In the genomic region with DNA sequence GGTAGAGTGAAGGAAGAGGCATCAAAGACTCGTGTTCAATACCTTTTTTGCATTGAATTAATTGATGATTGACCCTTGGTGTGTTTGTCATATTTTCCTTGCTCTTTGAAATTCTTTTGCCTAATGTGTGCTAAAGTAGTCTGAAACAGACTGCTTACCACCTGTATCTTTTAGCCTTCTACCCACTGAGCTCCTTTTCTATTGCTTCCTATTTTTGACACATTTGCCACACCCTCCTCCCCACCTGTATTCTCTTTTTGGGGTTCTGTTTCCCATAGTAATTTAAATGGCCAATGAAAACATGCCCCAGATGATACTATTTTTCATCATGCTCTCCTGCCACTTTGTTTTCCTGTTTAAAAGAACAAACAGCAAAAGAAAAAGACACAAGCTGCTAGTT, we compare ENCODE assay signal across 20 cellular contexts.
DNase-seq lines count a peak whose midpoint lies in the region; ATAC-seq and TF ChIP-seq lines count a peak whose summit lies in the region.
"Had no signal": no experiment of that assay in that cellular context is flagged by ENCODE, and none has a peak within 500 bp of the region (broad histone marks: within the 10 kb centered on the region; RNA-seq: fewer than 3 reads in every experiment).

No MANE protein-coding gene starts in this region.

- peak overlapping the region in 1 of 4 donors; percentile 38 for H3K4me3 Mint-ChIP-seq in CD4-positive, CD25-positive, alpha-beta regulatory T cell
- H3K4me3 Mint-ChIP-seq in glutamatergic neuron (ENCODE audit: unreplicated experiment): no peak overlapping the region
- H3K4me3 Mint-ChIP-seq: T-helper 1 cell treated with Interleukin-12 subunit alpha and Interleukin-12 subunit beta and Interleukin-4 antibody, amounts not matched to agents 30 μg/mL and 1 μg/mL, for 36 hours had no signal

- H3K27ac ChIP-seq in CD4-positive, CD25-positive, alpha-beta regulatory T cell (ENCODE audit: insufficient read depth, low read length, poor library complexity, severe bottlenecking): no peak overlapping the region
- H3K27ac ChIP-seq in OCI-LY1 (ENCODE audit: low read depth, low read length, poor library complexity, severe bottlenecking) (peak overlapping the region; percentile 90), RWPE1 (no peak overlapping the region)
- H3K27ac ChIP-seq: prostate gland had no signal

- POLR2A ChIA-PET in RWPE1 (lab: Yijun Ruan, JAX; ENCODE audit: low non-redundant PET): no interaction called here

- H3K27me3 ChIP-seq in CD4-positive, CD25-positive, alpha-beta regulatory T cell (ENCODE audit: control insufficient read depth, insufficient read depth, low read length): no peaks in the 10 kb centered on the region
- no peaks in the 10 kb centered on the region for H3K27me3 ChIP-seq in GM06990 (replicated peaks; ENCODE audit: control insufficient read depth, insufficient read depth, low read length)
- no peaks in the 10 kb centered on the region for H3K27me3 ChIP-seq in OCI-LY1 (ENCODE audit: insufficient read depth, low read length)

- ATAC-seq in CD4-positive, CD25-positive, alpha-beta regulatory T cell (ENCODE audit: low read depth in 2 of 2): no peak
- no peak for ATAC-seq in HG03039 (IDR thresholded peaks at IDR 0.05; ENCODE audit: unreplicated experiment)

- no peaks in the 10 kb centered on the region for H3K9me3 ChIP-seq in CD4-positive, CD25-positive, alpha-beta regulatory T cell (ENCODE audit: control insufficient read depth in 2 of 2, low read length in 2 of 2)
- peaks cover 3% of the 10 kb centered on the region for H3K9me3 ChIP-seq in OCI-LY1 (ENCODE audit: low read length)
- H3K9me3 ChIP-seq: prostate gland had no signal

- no peaks in the 10 kb centered on the region for H4K20me1 ChIP-seq in OCI-LY1 (ENCODE audit: insufficient read depth, low read length)

- H3K4me2 ChIP-seq in OCI-LY1 (ENCODE audit: low read length): peak overlapping the region; percentile 44

- no peak overlapping the region for H3K4me3 ChIP-seq in CD4-positive, CD25-positive, alpha-beta regulatory T cell (ENCODE audit: low read depth, low read length)
- H3K4me3 ChIP-seq in GM06990 (replicated peaks; ENCODE audit: low read depth, low read length) (no peak overlapping the region), OCI-LY1 (ENCODE audit: low read depth, low read length, poor library complexity, severe bottlenecking) (no peak overlapping the region)
- H3K4me3 ChIP-seq: lung, prostate gland had no signal

- H3K4me1 ChIP-seq in CD4-positive, CD25-positive, alpha-beta regulatory T cell (ENCODE audit: control insufficient read depth, insufficient read depth, low read length, poor library complexity, severe bottlenecking): peaks cover 10% of the 10 kb centered on the region
- H3K4me1 ChIP-seq in OCI-LY1 (ENCODE audit: insufficient read depth, low read length, severe bottlenecking): peaks cover 63% of the 10 kb centered on the region
- H3K4me1 ChIP-seq: prostate gland had no signal

- peaks cover 4% of the 10 kb centered on the region for H3K27me3 Mint-ChIP-seq in CD4-positive, CD25-positive, alpha-beta regulatory T cell
- peaks cover 6% of the 10 kb centered on the region for H3K27me3 Mint-ChIP-seq in glutamatergic neuron (ENCODE audit: unreplicated experiment)
- H3K27me3 Mint-ChIP-seq: naive thymus-derived CD4-positive, alpha-beta T cell had no signal

- DNase-seq in CD4-positive, CD25-positive, alpha-beta regulatory T cell: no peak
- DNase-seq in GM06990 (ENCODE audit: extremely low read depth, insufficient read length): peak; percentile 31
- no peak for DNase-seq in glutamatergic neuron
- no peak for DNase-seq in RWPE1 (ENCODE audit: low spot score)
- no peak for DNase-seq in NCI-H524 (lab: John Stamatoyannopoulos, UW)
- DNase-seq: activated CD4-positive, CD25-positive, alpha-beta regulatory T cell; effector CD8-positive, alpha-beta T cell; HCEC 1CT; naive thymus-derived CD4-positive, alpha-beta T cell; NCI-H1694 treated with DMSO at 0.1 percent for 48 hours; NCI-H345; NK-92 treated with Interleukin-12 subunit alpha and Interleukin-12 subunit beta, amount 100 ng/mL, for 24 hours; stimulated activated CD4-positive, alpha-beta T cell treated with anti-CD3 and anti-CD28 coated beads, Interleukin-12 subunit alpha, Interleukin-12 subunit beta, amount 100 ng/mL, for 4 hours; stimulated activated naive CD4-positive, alpha-beta T cell; trophoblast cell had no signal

- CTCF ChIA-PET in RWPE1 (lab: Yijun Ruan, JAX): interaction anchor here (0.9 kb wide), 1 partner anchor 59 kb away, joined by 4 read pairs; no protein-coding TSS in a partner anchor

- 0 out of 2 replicates have a peak, but pooled peaks cover 3% of the 10 kb centered on the region for H3F3A ChIP-seq in OCI-LY1 (ENCODE audit: insufficient read depth, low read length)

- H3K36me3 ChIP-seq in CD4-positive, CD25-positive, alpha-beta regulatory T cell (ENCODE audit: control insufficient read depth, insufficient read depth, low read length): no peaks in the 10 kb centered on the region
- H3K36me3 ChIP-seq in GM06990 (ENCODE audit: control insufficient read depth, insufficient read depth, low read length): no peaks in the 10 kb centered on the region
- H3K36me3 ChIP-seq in OCI-LY1 (ENCODE audit: insufficient read depth, low read length): peaks cover 46% of the 10 kb centered on the region
- H3K36me3 ChIP-seq: prostate gland had no signal

- H3K9me3 Mint-ChIP-seq in CD4-positive, CD25-positive, alpha-beta regulatory T cell: peaks cover 0 to 2% (median 0%) of the 10 kb centered on the region in 7 donors
- H3K9me3 Mint-ChIP-seq in glutamatergic neuron (ENCODE audit: unreplicated experiment): peaks cover 2% of the 10 kb centered on the region

- peak overlapping the region; percentile 4 to 66 (median 53) for H3K27ac Mint-ChIP-seq in CD4-positive, CD25-positive, alpha-beta regulatory T cell
- H3K27ac Mint-ChIP-seq in glutamatergic neuron (ENCODE audit: unreplicated experiment): peak overlapping the region; percentile 99
- H3K27ac Mint-ChIP-seq: T-helper 1 cell treated with Interleukin-12 subunit alpha and Interleukin-12 subunit beta and Interleukin-4 antibody, amounts not matched to agents 30 μg/mL and 1 μg/mL, for 36 hours had no signal

- peaks cover 36% of the 10 kb centered on the region for H3K79me2 ChIP-seq in OCI-LY1 (ENCODE audit: insufficient read depth, low read length)

- peaks cover 43 to 60% (median 53%) of the 10 kb centered on the region in 4 donors for H3K4me1 Mint-ChIP-seq in CD4-positive, CD25-positive, alpha-beta regulatory T cell
- peaks cover 57% of the 10 kb centered on the region for H3K4me1 Mint-ChIP-seq in glutamatergic neuron (ENCODE audit: low read depth, unreplicated experiment)

- H3K36me3 Mint-ChIP-seq in CD4-positive, CD25-positive, alpha-beta regulatory T cell: peaks cover 23% of the 10 kb centered on the region
- peaks cover 1% of the 10 kb centered on the region for H3K36me3 Mint-ChIP-seq in glutamatergic neuron (ENCODE audit: unreplicated experiment)

- peak overlapping the region; percentile 35 for H3K9ac ChIP-seq in OCI-LY1 (ENCODE audit: low read length)

- H3K9me2 ChIP-seq in OCI-LY1 (ENCODE audit: low read depth, low read length): no peaks in the 10 kb centered on the region

- TF ChIP-seq CTCF in GM06990 (IDR thresholded peaks at IDR 0.05; ENCODE audit: insufficient read depth, low read length, poor library complexity, severe bottlenecking): no peak
- TF ChIP-seq CTCF in OCI-LY1 (IDR thresholded peaks at IDR 0.05; ENCODE audit: low read length): no peak
- no peak for TF ChIP-seq CTCF in glutamatergic neuron (IDR thresholded peaks at IDR 0.05; ENCODE audit: partially characterized antibody, unreplicated experiment)
- no peak for TF ChIP-seq CTCF in RWPE1 (conservative IDR thresholded peaks at IDR 0.05; ENCODE audit: low read depth)

- no peak overlapping the region for H2AFZ ChIP-seq in OCI-LY1 (ENCODE audit: low read length)
